In genomic region chr3:37559461-37559860, GRCh38 we compare ENCODE assay signal across 15 cellular contexts.
A peak's percentile ranks its signal among the peaks of the same experiment; 100 is the strongest.
DNase-seq lines count a peak whose midpoint lies in the region; ATAC-seq and TF ChIP-seq lines count a peak whose summit lies in the region.
"Had no signal": no experiment of that assay in that cellular context is flagged by ENCODE, and none has a peak within 500 bp of the region (broad histone marks: within the 10 kb centered on the region; RNA-seq: fewer than 3 reads in every experiment).

No MANE protein-coding gene starts in this region.

- ATAC-seq in GM19455 (IDR thresholded peaks at IDR 0.05; ENCODE audit: unreplicated experiment) = no peak
- no peak for ATAC-seq in heart right ventricle
- ATAC-seq: pancreas had no signal

- no peaks in the 10 kb centered on the region for H3K36me3 ChIP-seq in SJSA1
- H3K36me3 ChIP-seq in kidney epithelial cell (ENCODE audit: control insufficient read depth, insufficient read depth, low read length) = no peaks in the 10 kb centered on the region
- peaks cover 0 to 27% (median 0%) of the 10 kb centered on the region in 9 donors for H3K36me3 ChIP-seq in heart right ventricle
- H3K36me3 ChIP-seq: pancreas, transverse colon had no signal

- TF ChIP-seq CTCF in kidney epithelial cell (IDR thresholded peaks at IDR 0.05; ENCODE audit: insufficient read depth, low read length, poor library complexity, severe bottlenecking) = no peak
- TF ChIP-seq CTCF in heart right ventricle (IDR thresholded peaks at IDR 0.05) = no peak

- 0 out of 2 replicates have a peak, but pooled peaks cover 6% of the 10 kb centered on the region for H3K4me1 ChIP-seq in SJSA1 (replicated peaks)
- H3K4me1 ChIP-seq in heart right ventricle = peaks cover 2 to 58% (median 33%) of the 10 kb centered on the region in 9 donors
- H3K4me1 ChIP-seq: pancreas, transverse colon had no signal

- H3K27ac ChIP-seq in SJSA1 (no peak overlapping the region), heart right ventricle (peak overlapping the region in 3 of 10 donors; percentile 55 to 73 (median 59))
- H3K27ac ChIP-seq: pancreas, transverse colon had no signal

- in situ Hi-C loops in KBM-7 (cut with MboI; ENCODE audit: low pct_unique_long_range_greater_than_20kb, low sequenced_read_pairs) = no loop called here

- DNase-seq in DMS153 (lab: John Stamatoyannopoulos, UW) (peak; percentile 2), DMS153 treated with DMSO at 0.1 percent for 48 hours (lab: John Stamatoyannopoulos, UW; ENCODE audit: unreplicated experiment) (no peak), KBM-7 (peak; percentile 40), SJSA1 (ENCODE audit: low read depth in 1 of 2, low spot score in 2 of 2) (peak; percentile 36 to 48), kidney epithelial cell (ENCODE audit: low read depth) (peak; percentile 25), heart right ventricle (no peak)
- no peak for DNase-seq in activated T-cell treated with anti-CD3 and anti-CD28 coated beads, Interleukin-2, amount 50 U/mL, for 1 hour
- DNase-seq: 8988T; activated naive CD4-positive, alpha-beta T cell; caudate nucleus; mesendoderm; pancreas; stimulated activated CD4-positive, alpha-beta T cell treated with anti-CD3 and anti-CD28 coated beads, Interleukin-15, amount 100 ng/mL, for 24 hours; transverse colon had no signal

- intact Hi-C loops in heart right ventricle (cut with DNase I) = loop anchor here in 1 of 10 donors (5.0 kb wide), 1 partner anchor 418 kb away; no protein-coding TSS in a partner anchor

- no peak overlapping the region for H3K4me3 ChIP-seq in SJSA1
- no peak overlapping the region for H3K4me3 ChIP-seq in kidney epithelial cell (ENCODE audit: low read depth, low read length)
- H3K4me3 ChIP-seq in heart right ventricle = no peak overlapping the region
- H3K4me3 ChIP-seq: pancreas, transverse colon had no signal

- H3K9me3 ChIP-seq in SJSA1 (replicated peaks) (no peaks in the 10 kb centered on the region), heart right ventricle (no peaks in the 10 kb centered on the region)
- H3K9me3 ChIP-seq: pancreas, transverse colon had no signal

- WGBS in heart right ventricle, 2 donors = 44% methylated on average over 3 of the region's 3 CpGs

- H3K27me3 ChIP-seq in SJSA1 (replicated peaks) (no peaks in the 10 kb centered on the region), kidney epithelial cell (ENCODE audit: control insufficient read depth, insufficient read depth, low read length) (no peaks in the 10 kb centered on the region), heart right ventricle (no peaks in the 10 kb centered on the region)
- H3K27me3 ChIP-seq: pancreas, transverse colon had no signal

Comparison
In these comparisons a context has a peak if more than half of its experiments do, and no peak if none do; other contexts are left out.
1. DNase-seq: peak in DMS153 (single experiment), KBM-7 (single experiment), SJSA1 (2 of 2) and kidney epithelial cell (single experiment); none in DMS153 treated with DMSO at 0.1 percent for 48 hours (single experiment), heart right ventricle (0 of 2) and activated T-cell treated with anti-CD3 and anti-CD28 coated beads, Interleukin-2, amount 50 U/mL, for 1 hour (single experiment).